24 cellular contexts compared by ENCODE assay signal in the genomic region with DNA sequence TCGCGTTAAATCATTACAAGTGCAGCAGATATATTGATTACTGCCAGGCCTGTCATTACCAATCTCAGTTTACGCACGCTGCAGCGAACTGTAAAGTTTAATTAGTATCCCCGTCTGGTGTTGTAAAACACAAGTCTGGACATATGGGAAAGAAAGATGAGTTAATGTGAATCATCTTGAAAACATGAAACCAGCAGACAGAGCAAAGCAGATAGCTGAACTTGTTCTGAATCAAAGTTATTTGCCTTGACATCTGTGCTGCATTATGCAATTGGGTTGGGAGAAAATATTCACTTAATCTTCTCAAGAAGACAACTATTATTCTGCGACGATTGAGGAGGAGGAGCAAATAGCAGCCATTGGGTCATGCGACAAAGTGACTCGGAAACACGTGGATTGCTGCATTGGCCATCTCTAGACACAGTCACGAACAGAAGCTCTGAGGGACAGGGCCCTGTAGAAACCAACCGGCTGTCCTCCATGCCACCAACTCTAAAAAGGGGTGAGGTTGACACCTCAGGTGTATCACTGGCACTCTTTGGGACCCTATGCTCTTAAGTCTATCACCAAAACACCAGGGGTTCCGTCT.
DNase-seq lines count a peak whose midpoint lies in the region; ATAC-seq, FAIRE-seq and TF ChIP-seq lines count a peak whose summit lies in the region.
"Had no signal": no experiment of that assay in that cellular context is flagged by ENCODE, and none has a peak within 500 bp of the region (broad histone marks: within the 10 kb centered on the region; RNA-seq: fewer than 3 reads in every experiment).

No MANE protein-coding gene starts in this region.

- H3K4me1 ChIP-seq in HepG2 (ENCODE audit: insufficient read depth, low read length) (peaks cover 68% of the 10 kb centered on the region), right lobe of liver (peaks cover 0 to 1% (median 0%) of the 10 kb centered on the region in 4 donors)
- H3K4me1 ChIP-seq: esophagus squamous epithelium, right atrium auricular region had no signal

- no TSS peak for BruUV-seq in HepG2 (replicated peaks; lab: Mats Ljungman, UMichigan)

- peak overlapping the region; percentile 5; the same call in 1 of the 2 replicates for H3K4me2 ChIP-seq in HepG2 (ENCODE audit: low read depth, low read length)
- H3K4me2 ChIP-seq: BLaER1 had no signal

- no peak for TF ChIP-seq EP300 in HepG2 (IDR thresholded peaks at IDR 0.05; ENCODE audit: low read depth in 2 of 2, low read length in 2 of 2)
- no peak for TF ChIP-seq EP300 in HepG2 (CRISPR knock-in tag; IDR thresholded peaks at IDR 0.05; ENCODE audit: borderline replicate concordance)

- TF ChIP-seq RAD21 in HepG2 (CRISPR knock-in tag; IDR thresholded peaks at IDR 0.05): no peak

- H3K79me2 ChIP-seq in HepG2 (ENCODE audit: insufficient read depth, low read length): peaks cover 9% of the 10 kb centered on the region

- no peak for DNase-seq in HepG2 (ENCODE audit: low spot score)
- DNase-seq in right lobe of liver: no peak
- no peak for DNase-seq in activated B cell treated with CpG ODN at 0.5 μM for 24 hours
- DNase-seq in glutamatergic neuron: no peak
- DNase-seq in type B pancreatic cell (ENCODE audit: extremely low spot score, unreplicated experiment): no peak
- no peak for DNase-seq in head of caudate nucleus
- no peak for DNase-seq in posterior cingulate gyrus
- DNase-seq: activated CD8-positive, alpha-beta memory T cell treated with anti-CD3 and anti-CD28 coated beads for 24 hours; activated naive CD4-positive, alpha-beta T cell treated with anti-CD3 and anti-CD28 coated beads, Interleukin-2, amount 50 U/mL, for 16 hours; activated T-cell treated with anti-CD3 and anti-CD28 coated beads, Interleukin-2, amount 50 U/mL, for 4 hours; aorta; effector CD8-positive, alpha-beta T cell; esophagus squamous epithelium; NCI-H1417; NCI-H774; occipital lobe; Peyer's patch; stimulated activated CD4-positive, alpha-beta T cell treated with anti-CD3 and anti-CD28 coated beads, Interleukin-15, amount 100 ng/mL, for 24 hours; substantia nigra; T1000 had no signal

- H3K36me3 ChIP-seq in HepG2 (replicated peaks in 1 of 2; ENCODE audit: control insufficient read depth in 1 of 2, insufficient read depth in 2 of 2, low read length in 2 of 2): no peaks in the 10 kb centered on the region
- H3K36me3 ChIP-seq in right lobe of liver: no peaks in the 10 kb centered on the region
- H3K36me3 ChIP-seq: BLaER1, esophagus squamous epithelium, Peyer's patch, right atrium auricular region had no signal

- intact Hi-C loops in HepG2 (cut with micrococcal nuclease; ENCODE audit: unreplicated experiment): no loop called here
- intact Hi-C loops in right lobe of liver (cut with DNase I): no loop called here
- intact Hi-C loops in activated B cell treated with CpG ODN at 0.5 μM for 24 hours (cut with micrococcal nuclease): no loop called here
- intact Hi-C loops in head of caudate nucleus (cut with DNase I): no loop called here
- intact Hi-C loops in posterior cingulate gyrus (cut with DNase I): no loop called here

- H3K9me3 ChIP-seq in HepG2 (ENCODE audit: low read length): no peaks in the 10 kb centered on the region
- no peaks in the 10 kb centered on the region for H3K9me3 ChIP-seq in right lobe of liver
- H3K9me3 ChIP-seq: esophagus squamous epithelium, Peyer's patch had no signal

- ATAC-seq in HepG2: no peak
- no peak for ATAC-seq in right lobe of liver
- ATAC-seq in activated B cell treated with CpG ODN at 0.5 μM for 24 hours (ENCODE audit: low read depth): no peak
- no peak for ATAC-seq in GM21367 (IDR thresholded peaks at IDR 0.05; ENCODE audit: unreplicated experiment)
- ATAC-seq: activated T-cell treated with anti-CD3 and anti-CD28 coated beads, Interleukin-2, amount 50 U/mL, for 4 hours had no signal

- in situ Hi-C loops in HepG2 (cut with HindIII; ENCODE audit: extremely low pct_ligation_motif_present, low pct_unique_long_range_greater_than_20kb): no loop called here

- H3K36me3 Mint-ChIP-seq in activated B cell treated with CpG ODN at 0.5 μM for 24 hours (ENCODE audit: low read depth) (peaks cover 1% of the 10 kb centered on the region), glutamatergic neuron (ENCODE audit: unreplicated experiment) (no peaks in the 10 kb centered on the region), type B pancreatic cell (no peaks in the 10 kb centered on the region)

- TF ChIP-seq POLR2A in HepG2 (IDR thresholded peaks at IDR 0.05; ENCODE audit: insufficient read depth in 1 of 2, low read depth in 2 of 2, low read length in 2 of 2) (no peak), right lobe of liver (IDR thresholded peaks at IDR 0.05) (no peak)

- 0 out of 2 replicates have a peak overlapping the region, but pooled peaks have one; percentile 8 for H3K9ac ChIP-seq in HepG2 (ENCODE audit: insufficient read depth, low read depth, low read length)
- H3K9ac ChIP-seq: BLaER1 had no signal

- H3K9me3 Mint-ChIP-seq in activated B cell treated with CpG ODN at 0.5 μM for 24 hours (no peaks in the 10 kb centered on the region), glutamatergic neuron (ENCODE audit: unreplicated experiment) (peaks cover 21% of the 10 kb centered on the region), type B pancreatic cell (no peaks in the 10 kb centered on the region)
- H3K9me3 Mint-ChIP-seq: activated T-cell treated with anti-CD3 and anti-CD28 coated beads, Interleukin-2, amount 50 U/mL, for 4 hours had no signal

- H3K27me3 Mint-ChIP-seq in activated B cell treated with CpG ODN at 0.5 μM for 24 hours (no peaks in the 10 kb centered on the region), glutamatergic neuron (ENCODE audit: unreplicated experiment) (peaks cover 16% of the 10 kb centered on the region), type B pancreatic cell (no peaks in the 10 kb centered on the region)

- no peak overlapping the region for H2AFZ ChIP-seq in HepG2 (ENCODE audit: low read length)

- H3K4me3 Mint-ChIP-seq in activated B cell treated with CpG ODN at 0.5 μM for 24 hours (peak overlapping the region; percentile 77), glutamatergic neuron (ENCODE audit: unreplicated experiment) (peak overlapping the region; percentile 10), type B pancreatic cell (peak overlapping the region; percentile 24)
- H3K4me3 Mint-ChIP-seq: activated T-cell treated with anti-CD3 and anti-CD28 coated beads, Interleukin-2, amount 50 U/mL, for 4 hours had no signal

- no peaks in the 10 kb centered on the region; a peak in 1 of 5 replicates for H3K27me3 ChIP-seq in HepG2 (ENCODE audit: control insufficient read depth in 1 of 2, insufficient read depth in 2 of 2, low read length in 2 of 2)
- no peaks in the 10 kb centered on the region for H3K27me3 ChIP-seq in right lobe of liver
- H3K27me3 ChIP-seq: BLaER1, esophagus squamous epithelium, Peyer's patch, right atrium auricular region had no signal

- H3K4me1 Mint-ChIP-seq in activated B cell treated with CpG ODN at 0.5 μM for 24 hours (peaks cover 65% of the 10 kb centered on the region), glutamatergic neuron (ENCODE audit: low read depth, unreplicated experiment) (peaks cover 48% of the 10 kb centered on the region), type B pancreatic cell (ENCODE audit: unreplicated experiment) (peaks cover 19% of the 10 kb centered on the region)

- WGBS in HepG2 (ENCODE audit: low lambda C conversion rate): 91% methylated on average over 14 of the region's 14 CpGs
- WGBS in right lobe of liver (ENCODE audit: insufficient coverage, low coverage, low lambda C conversion rate, missing lambda C conversion rate): 89% methylated on average over 9 of the region's 14 CpGs

- no peaks in the 10 kb centered on the region for H4K20me1 ChIP-seq in HepG2 (ENCODE audit: insufficient read depth, low read length)
- H4K20me1 ChIP-seq: BLaER1 had no signal

- POLR2A ChIA-PET in HepG2 (lab: Yijun Ruan, JAX) (no interaction called here), activated B cell treated with CpG ODN at 0.5 μM for 24 hours (lab: Charles Lee) (interaction anchor here (0.6 kb wide), 2 partner anchors 66 to 153 kb away, joined by 5 to 7 read pairs; no protein-coding TSS in a partner anchor)

- no peak overlapping the region for H3K4me3 ChIP-seq in HepG2 (replicated peaks in 1 of 3; ENCODE audit: insufficient read depth in 1 of 3, low read depth in 2 of 3, low read length in 3 of 3)
- no peak overlapping the region for H3K4me3 ChIP-seq in right lobe of liver
- H3K4me3 ChIP-seq: BLaER1, esophagus squamous epithelium, Peyer's patch, right atrium auricular region had no signal

- CTCF ChIA-PET in HepG2 (lab: Yijun Ruan, JAX; ENCODE audit: low intra/inter-chr PET ratio, low total read pairs) (no interaction called here), activated B cell treated with CpG ODN at 0.5 μM for 24 hours (lab: Charles Lee) (no interaction called here)

- H3K27ac ChIP-seq in HepG2 (ENCODE audit: extremely low read length, insufficient read depth, low read length) (no peak overlapping the region), right lobe of liver (no peak overlapping the region)
- H3K27ac ChIP-seq: BLaER1, esophagus squamous epithelium, Peyer's patch, right atrium auricular region had no signal

- peak overlapping the region; percentile 89 for H3K27ac Mint-ChIP-seq in activated B cell treated with CpG ODN at 0.5 μM for 24 hours
- H3K27ac Mint-ChIP-seq in glutamatergic neuron (ENCODE audit: unreplicated experiment): peak overlapping the region; percentile 70
- H3K27ac Mint-ChIP-seq in type B pancreatic cell: no peak overlapping the region

- TF ChIP-seq CTCF in HepG2 (CRISPR knock-in tag; IDR thresholded peaks at IDR 0.05) (no peak), right lobe of liver (IDR thresholded peaks at IDR 0.05) (no peak), activated B cell treated with CpG ODN at 0.5 μM for 24 hours (IDR thresholded peaks at IDR 0.05) (no peak), glutamatergic neuron (IDR thresholded peaks at IDR 0.05; ENCODE audit: partially characterized antibody, unreplicated experiment) (no peak), type B pancreatic cell (conservative IDR thresholded peaks at IDR 0.05) (no peak)

- no peak for FAIRE-seq in HepG2 (lab: Jason Lieb, UNC)
- FAIRE-seq: A204.1 had no signal

TF ChIP-seq in HepG2, 621 proteins besides CTCF, POLR2A, EP300 and RAD21 (continues in another document):
- TF ChIP-seq YEATS4 (CRISPR knock-in tag; IDR thresholded peaks at IDR 0.05; ENCODE audit: borderline replicate concordance) (no peak), HBP1 (CRISPR knock-in tag; IDR thresholded peaks at IDR 0.05; ENCODE audit: low read depth) (no peak), ZNF253 (CRISPR knock-in tag; IDR thresholded peaks at IDR 0.05; ENCODE audit: borderline replicate concordance) (no peak)

Comparison
In these comparisons a context has a peak if more than half of its experiments do, and no peak if none do; other contexts are left out.
1. H3K4me3 Mint-ChIP-seq: peak in every context shown above with its lines; median percentile 77 in activated B cell treated with CpG ODN at 0.5 μM for 24 hours; 24 in type B pancreatic cell; 10 in glutamatergic neuron.